Comparison of ENCODE assay signal across 21 cellular contexts in genomic region chr3:152123457-152123856, GRCh38.
A peak's percentile ranks its signal among the peaks of the same experiment; 100 is the strongest.
DNase-seq lines count a peak whose midpoint lies in the region; ATAC-seq, FAIRE-seq and TF ChIP-seq lines count a peak whose summit lies in the region.
"Had no signal": no experiment of that assay in that cellular context is flagged by ENCODE, and none has a peak within 500 bp of the region (broad histone marks: within the 10 kb centered on the region; RNA-seq: fewer than 3 reads in every experiment).

No MANE protein-coding gene starts in this region.

- H4K91ac ChIP-seq in neuronal stem cell (ENCODE audit: low read depth, low read length, poor library complexity) = no peak overlapping the region

- no peak overlapping the region for H4K8ac ChIP-seq in neuronal stem cell (ENCODE audit: low read depth, low read length)

- no peak for TF ChIP-seq POLR2A in H54 (IDR thresholded peaks at IDR 0.05; ENCODE audit: low read depth, low read length)

- no peak overlapping the region for H2AK5ac ChIP-seq in neuronal stem cell (ENCODE audit: low read depth, low read length)

- no peak overlapping the region for H2BK12ac ChIP-seq in neuronal stem cell (ENCODE audit: low read length)

- H3K27me3 ChIP-seq in brain microvascular endothelial cell (replicated peaks) (no peaks in the 10 kb centered on the region), neuronal stem cell (ENCODE audit: control insufficient read depth in 3 of 3, insufficient read depth in 3 of 3, low read depth in 1 of 3, low read length in 3 of 3) (no peaks in the 10 kb centered on the region)
- H3K27me3 ChIP-seq: ascending aorta, dorsolateral prefrontal cortex, neutrophil, SJSA1, transverse colon had no signal

- no peak overlapping the region for H3K9ac ChIP-seq in neuronal stem cell (ENCODE audit: low read depth, low read length, poor library complexity)

- in situ Hi-C loops in brain microvascular endothelial cell (cut with HindIII; ENCODE audit: low pct_ligation_motif_present, low sequenced_read_pairs) = no loop called here

- H3K4ac ChIP-seq in neuronal stem cell (ENCODE audit: low read length) = no peak overlapping the region

- DNase-seq in H54 (ENCODE audit: insufficient read length, low spot score) (no peak), OCI-M1 (lab: John Stamatoyannopoulos, UW) (peak; percentile 12), brain microvascular endothelial cell (no peak), neuronal stem cell (ENCODE audit: low spot score) (no peak), NCI-H1048 (lab: John Stamatoyannopoulos, UW) (no peak)
- DNase-seq: activated CD8-positive, alpha-beta memory T cell treated with anti-CD3 and anti-CD28 coated beads, Interleukin-2, amount 50 U/mL, for 4 hours; dorsolateral prefrontal cortex; GF-D8; NCI-H1105; NCI-H2029; NCI-H345; PC-9; psoas muscle; transverse colon had no signal

- H2BK15ac ChIP-seq in neuronal stem cell (ENCODE audit: low read length) = no peak overlapping the region

- ATAC-seq in GM21737 (IDR thresholded peaks at IDR 0.05; ENCODE audit: unreplicated experiment) = no peak
- ATAC-seq in HG03196 (IDR thresholded peaks at IDR 0.05; ENCODE audit: unreplicated experiment) = no peak
- ATAC-seq: activated T-helper 17 cell treated with anti-CD3 and anti-CD28 coated beads, Interleukin-2, amount 50 U/mL, for 72 hours; psoas muscle had no signal

- H3K14ac ChIP-seq in neuronal stem cell (ENCODE audit: low read length) = no peak overlapping the region

- no peak overlapping the region for H3K23ac ChIP-seq in neuronal stem cell (ENCODE audit: low read depth, low read length, poor library complexity)

- H3K4me2 ChIP-seq in neuronal stem cell (ENCODE audit: insufficient read depth, low read length, poor library complexity, severe bottlenecking) = no peak overlapping the region
- H3K4me2 ChIP-seq: PC-9 had no signal

- no peaks in the 10 kb centered on the region for H3K79me1 ChIP-seq in neuronal stem cell (ENCODE audit: low read depth, low read length)

- peak; percentile 35 for TF ChIP-seq CTCF in brain microvascular endothelial cell (IDR thresholded peaks at IDR 0.05; ENCODE audit: low read depth, low read length, missing control alignments)

- no peaks in the 10 kb centered on the region for H3K9me3 ChIP-seq in neuronal stem cell (replicated peaks in 1 of 2; ENCODE audit: control insufficient read depth in 2 of 2, insufficient read depth in 1 of 2, low read depth in 1 of 2, low read length in 2 of 2)
- H3K9me3 ChIP-seq: ascending aorta, neutrophil, psoas muscle, SJSA1, transverse colon had no signal

- H3K4me3 ChIP-seq in brain microvascular endothelial cell (ENCODE audit: low read depth, low read length) (no peak overlapping the region), neuronal stem cell (ENCODE audit: low read length in 2 of 2) (no peak overlapping the region)
- H3K4me3 ChIP-seq: ascending aorta, dorsolateral prefrontal cortex, PC-9, psoas muscle, SJSA1, transverse colon had no signal

- H3K36me3 ChIP-seq in brain microvascular endothelial cell (replicated peaks) (no peaks in the 10 kb centered on the region), neuronal stem cell (replicated peaks in 1 of 2; ENCODE audit: control insufficient read depth in 2 of 2, insufficient read depth in 2 of 2, low read length in 2 of 2) (no peaks in the 10 kb centered on the region)
- H3K36me3 ChIP-seq: ascending aorta, neutrophil, SJSA1, transverse colon had no signal

- peaks cover 2 to 4% of the 10 kb centered on the region in 2 donors for H3K4me1 ChIP-seq in neuronal stem cell (ENCODE audit: control insufficient read depth in 2 of 2, insufficient read depth in 1 of 2, low read depth in 1 of 2, low read length in 2 of 2)
- H3K4me1 ChIP-seq: psoas muscle, transverse colon had no signal

- no CpG with 5 or more reads among the region's 1 CpG for WGBS in neuronal stem cell (ENCODE audit: extremely low coverage in 2 of 2, insufficient read length in 2 of 2, insufficient replicate concordance in 1 of 2), 2 donors

- H3K27ac ChIP-seq in brain microvascular endothelial cell = no peak overlapping the region
- H3K27ac ChIP-seq in neuronal stem cell (replicated peaks; ENCODE audit: low read length) = no peak overlapping the region
- H3K27ac ChIP-seq: ascending aorta, dorsolateral prefrontal cortex, neutrophil, PC-9, psoas muscle, SJSA1, transverse colon had no signal

- no peak overlapping the region for H2BK5ac ChIP-seq in neuronal stem cell (ENCODE audit: low read length)

- H3K18ac ChIP-seq in neuronal stem cell (ENCODE audit: low read length) = no peak overlapping the region

- peak; percentile 38 for FAIRE-seq in H54 (lab: Jason Lieb, UNC)
- FAIRE-seq: H1 had no signal

- H2AFZ ChIP-seq in neuronal stem cell (ENCODE audit: low read length) = peak overlapping the region; percentile 17
- H2AFZ ChIP-seq: PC-9 had no signal

- no peak overlapping the region for H2BK120ac ChIP-seq in neuronal stem cell (ENCODE audit: low read depth, low read length)
